In the genomic region with DNA sequence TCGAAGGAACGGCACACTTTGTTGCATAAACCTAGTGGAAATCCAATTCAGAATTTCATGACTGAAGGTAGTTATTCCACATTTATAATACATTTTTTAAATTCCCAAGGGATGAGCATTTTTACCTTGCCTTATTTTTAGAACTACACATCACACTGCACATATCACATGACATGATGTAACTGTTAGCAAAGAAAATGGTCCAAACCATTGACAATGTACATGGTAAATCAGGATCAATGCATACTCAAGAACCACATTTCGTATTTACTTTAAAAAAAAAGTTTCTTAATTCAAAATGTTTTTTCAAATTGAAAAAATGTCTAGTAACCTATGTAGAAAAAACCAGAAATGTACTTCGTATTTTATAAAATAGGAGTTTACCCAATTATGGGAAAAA, we compare ENCODE assay signal across 8 cellular contexts. TPM values are rescaled to one million over a fixed set of nuclear protein-coding genes. Genes with fewer than 3 reads are reported as not detected.
DNase-seq lines count a peak whose midpoint lies in the region; ATAC-seq lines count a peak whose summit lies in the region.

No MANE protein-coding gene starts in this region.

- H3K4me3 Mint-ChIP-seq in activated CD4-positive, alpha-beta T cell treated with anti-CD3 and anti-CD28 coated beads for 36 hours = peak overlapping the region; percentile 89

- H3K36me3 Mint-ChIP-seq in activated CD4-positive, alpha-beta T cell treated with anti-CD3 and anti-CD28 coated beads for 36 hours (ENCODE audit: low read depth) = peaks cover 3% of the 10 kb centered on the region
- H3K36me3 Mint-ChIP-seq in activated naive CD4-positive, alpha-beta T cell treated with anti-CD3 and anti-CD28 coated beads, Interleukin-2, amount 50 U/mL, for 72 hours = peaks cover 19 to 22% of the 10 kb centered on the region in 2 donors

- H3K9ac ChIP-seq in iPS-15b (ENCODE audit: low read depth, low read length) = no peak overlapping the region
- peak overlapping the region in 1 of 2 donors; percentile 89 for H3K9ac ChIP-seq in stomach smooth muscle (ENCODE audit: low read length in 2 of 2)

- H3K27me3 Mint-ChIP-seq in activated CD4-positive, alpha-beta T cell treated with anti-CD3 and anti-CD28 coated beads for 36 hours = no peaks in the 10 kb centered on the region

- DNase-seq in activated CD4-positive, alpha-beta T cell treated with anti-CD3 and anti-CD28 coated beads for 36 hours = no peak
- DNase-seq in activated CD4-positive, alpha-beta T cell treated with anti-CD3 and anti-CD28 coated beads, Interleukin-2, amount 50 U/mL, for 48 hours = no peak
- no peak for DNase-seq in activated naive CD4-positive, alpha-beta T cell treated with anti-CD3 and anti-CD28 coated beads, Interleukin-2, amount 50 U/mL, for 72 hours (ENCODE audit: low spot score in 2 of 2)
- no peak for DNase-seq in UCSD-AML1 (lab: John Stamatoyannopoulos, UW; ENCODE audit: unreplicated experiment)
- DNase-seq in NCI-H345 (lab: John Stamatoyannopoulos, UW) = no peak

- POLR2A ChIA-PET in activated CD4-positive, alpha-beta T cell treated with anti-CD3 and anti-CD28 coated beads for 36 hours (lab: Charles Lee) = no interaction called here

- no peak overlapping the region for H3K27ac ChIP-seq in stomach smooth muscle (ENCODE audit: low read length)

- no peaks in the 10 kb centered on the region for H3K9me3 Mint-ChIP-seq in activated CD4-positive, alpha-beta T cell treated with anti-CD3 and anti-CD28 coated beads for 36 hours (ENCODE audit: low read depth)
- no peaks in the 10 kb centered on the region for H3K9me3 Mint-ChIP-seq in activated naive CD4-positive, alpha-beta T cell treated with anti-CD3 and anti-CD28 coated beads, Interleukin-2, amount 50 U/mL, for 72 hours

- peaks cover 62% of the 10 kb centered on the region for H3K4me1 Mint-ChIP-seq in activated CD4-positive, alpha-beta T cell treated with anti-CD3 and anti-CD28 coated beads for 36 hours

- H3K27me3 ChIP-seq in iPS-15b (ENCODE audit: control insufficient read depth, insufficient read depth, low read length) (no peaks in the 10 kb centered on the region), stomach smooth muscle (ENCODE audit: control insufficient read depth in 1 of 2, insufficient read depth in 2 of 2, low read length in 2 of 2) (no peaks in the 10 kb centered on the region)

- CTCF ChIA-PET in activated CD4-positive, alpha-beta T cell treated with anti-CD3 and anti-CD28 coated beads for 36 hours (lab: Charles Lee) = no interaction called here

- intact Hi-C loops in activated CD4-positive, alpha-beta T cell treated with anti-CD3 and anti-CD28 coated beads for 36 hours (cut with DNase I, micrococcal nuclease) = loop anchor here (5.0 to 10.0 kb wide), 6 partner anchors 53 to 1457 kb away; partner anchors contain the start of genes HEXIM2 (in 1 of the 2), KPNB1 (in 1 of the 2) and MAP3K14 (in 1 of the 2)

- H3K9me3 ChIP-seq in iPS-15b (ENCODE audit: control insufficient read depth, insufficient read depth, low read length) (no peaks in the 10 kb centered on the region), stomach smooth muscle (ENCODE audit: control insufficient read depth in 2 of 2, low read length in 2 of 2) (no peaks in the 10 kb centered on the region)

- peak overlapping the region; percentile 70 for H3K27ac Mint-ChIP-seq in activated CD4-positive, alpha-beta T cell treated with anti-CD3 and anti-CD28 coated beads for 36 hours
- peak overlapping the region; percentile 47 to 94 for H3K27ac Mint-ChIP-seq in activated naive CD4-positive, alpha-beta T cell treated with anti-CD3 and anti-CD28 coated beads, Interleukin-2, amount 50 U/mL, for 72 hours

- no peaks in the 10 kb centered on the region for H3K36me3 ChIP-seq in iPS-15b (ENCODE audit: control insufficient read depth, insufficient read depth, low read length)
- no peaks in the 10 kb centered on the region for H3K36me3 ChIP-seq in stomach smooth muscle (ENCODE audit: control insufficient read depth in 2 of 2, insufficient read depth in 2 of 2, low read length in 2 of 2)

- H3K4me3 ChIP-seq in iPS-15b (ENCODE audit: low read depth, low read length) (peak overlapping the region; percentile 95), stomach smooth muscle (ENCODE audit: low read length in 2 of 2) (peak overlapping the region; percentile 86 to 95)

- no peak for ATAC-seq in activated CD4-positive, alpha-beta T cell treated with anti-CD3 and anti-CD28 coated beads for 36 hours
- no peak for ATAC-seq in activated naive CD4-positive, alpha-beta T cell treated with anti-CD3 and anti-CD28 coated beads, Interleukin-2, amount 50 U/mL, for 72 hours
- ATAC-seq in HG02852 (IDR thresholded peaks at IDR 0.05; ENCODE audit: unreplicated experiment) = no peak

- peaks cover 40% of the 10 kb centered on the region for H3K4me1 ChIP-seq in iPS-15b (ENCODE audit: control insufficient read depth, insufficient read depth, low read length)
- H3K4me1 ChIP-seq in stomach smooth muscle (ENCODE audit: control insufficient read depth, insufficient read depth, low read length) = peaks cover 23% of the 10 kb centered on the region

RNA-seq across cellular contexts. Expression of gene KANSL1, which starts 2.5 kb away (rescaled TPM):
- total RNA-seq in activated CD4-positive, alpha-beta T cell treated with anti-CD3 and anti-CD28 coated beads for 36 hours = 10 to 100 TPM; 46.8 to 64.5 TPM
- total RNA-seq in activated naive CD4-positive, alpha-beta T cell treated with anti-CD3 and anti-CD28 coated beads, Interleukin-2, amount 50 U/mL, for 72 hours = 10 to 100 TPM; 74.7 to 87.3 TPM
